ENCODE assay signal across 8 cellular contexts in genomic region chr2:17539993-17540812, GRCh38. TPM values are rescaled to one million over a fixed set of nuclear protein-coding genes. Genes with fewer than 3 reads are reported as not detected.
DNase-seq lines count a peak whose midpoint lies in the region; ATAC-seq and TF ChIP-seq lines count a peak whose summit lies in the region.

Gene VSNL1, plus strand, starts transcription at chr2:17540696. Its CDS starts 51,379 bp downstream, at chr2:17592075.

- H3K27ac Mint-ChIP-seq in natural killer cell treated with Interleukin-12 subunit alpha and Interleukin-12 subunit beta and Interleukin-15 and Interleukin-18, amount 100 ng/mL, for 72 hours: no peak within 1 kb of the TSS

- H3K36me3 ChIP-seq in left lung: no peaks in the 10 kb centered on the region
- no peaks in the 10 kb centered on the region for H3K36me3 ChIP-seq in subcutaneous abdominal adipose tissue (ENCODE audit: control insufficient read depth in 5 of 5, insufficient read depth in 5 of 5, low read length in 5 of 5)

- H3K4me3 Mint-ChIP-seq in natural killer cell treated with Interleukin-12 subunit alpha and Interleukin-12 subunit beta and Interleukin-15 and Interleukin-18, amount 100 ng/mL, for 72 hours: no peak within 1 kb of the TSS

- peak; percentile 83 for ATAC-seq in left lung
- no peak for ATAC-seq in HG02870 (IDR thresholded peaks at IDR 0.05; ENCODE audit: unreplicated experiment)
- ATAC-seq in HG02759 (IDR thresholded peaks at IDR 0.05; ENCODE audit: unreplicated experiment): no peak
- no peak for ATAC-seq in natural killer cell treated with Interleukin-12 subunit alpha and Interleukin-12 subunit beta and Interleukin-15 and Interleukin-18, amount 100 ng/mL, for 72 hours

- intact Hi-C loops in left lung (cut with DNase I): no loop called here

- H3K4me1 ChIP-seq in left lung (peaks cover 0 to 5% of the 10 kb centered on the region in 2 donors), subcutaneous abdominal adipose tissue (ENCODE audit: control insufficient read depth in 5 of 5, insufficient read depth in 5 of 5, low read length in 5 of 5) (peaks cover 0 to 36% (median 33%) of the 10 kb centered on the region in 5 donors)

- H3K9me3 ChIP-seq in left lung: no peaks in the 10 kb centered on the region
- no peaks in the 10 kb centered on the region for H3K9me3 ChIP-seq in subcutaneous abdominal adipose tissue (ENCODE audit: control insufficient read depth in 5 of 5, low read length in 5 of 5)

- peak within 1 kb of the TSS in 1 of 5 donors; percentile 31 for H3K9ac ChIP-seq in subcutaneous abdominal adipose tissue (ENCODE audit: low read length in 5 of 5)

- no peaks in the 10 kb centered on the region for H3K4me1 Mint-ChIP-seq in natural killer cell treated with Interleukin-12 subunit alpha and Interleukin-12 subunit beta and Interleukin-15 and Interleukin-18, amount 100 ng/mL, for 72 hours (ENCODE audit: low read depth in 2 of 2)

- H3K27me3 ChIP-seq in left lung (peaks cover 20 to 90% of the 10 kb centered on the region in 2 donors), subcutaneous abdominal adipose tissue (ENCODE audit: control insufficient read depth in 5 of 5, insufficient read depth in 4 of 5, low read length in 5 of 5) (peaks cover 9 to 33% (median 21%) of the 10 kb centered on the region in 5 donors)

- DNase-seq in GM12864 (ENCODE audit: low read depth) (no peak), NCI-H446 (lab: John Stamatoyannopoulos, UW) (peak; percentile 95 to 98), dedifferentiated amniotic fluid mesenchymal stem cell (ENCODE audit: extremely low spot score) (peak; percentile 90), left lung (peak; percentile 86)
- no peak for DNase-seq in natural killer cell treated with Interleukin-12 subunit alpha and Interleukin-12 subunit beta and Interleukin-15 and Interleukin-18, amount 100 ng/mL, for 72 hours (ENCODE audit: low spot score)

- H3K36me3 Mint-ChIP-seq in natural killer cell treated with Interleukin-12 subunit alpha and Interleukin-12 subunit beta and Interleukin-15 and Interleukin-18, amount 100 ng/mL, for 72 hours: peaks cover 14% of the 10 kb centered on the region

- H3K27me3 Mint-ChIP-seq in natural killer cell treated with Interleukin-12 subunit alpha and Interleukin-12 subunit beta and Interleukin-15 and Interleukin-18, amount 100 ng/mL, for 72 hours: peaks cover 37 to 56% of the 10 kb centered on the region in 2 donors

- peaks cover 4% of the 10 kb centered on the region for H3K9me3 Mint-ChIP-seq in natural killer cell treated with Interleukin-12 subunit alpha and Interleukin-12 subunit beta and Interleukin-15 and Interleukin-18, amount 100 ng/mL, for 72 hours

- H3K4me3 ChIP-seq in GM12864 (ENCODE audit: low read depth, low read length) (peak within 1 kb of the TSS; percentile 35), left lung (peak within 1 kb of the TSS; percentile 40), subcutaneous abdominal adipose tissue (ENCODE audit: low read depth in 1 of 5, low read length in 5 of 5) (peak within 1 kb of the TSS; percentile 54 to 82 (median 69))

- H3K27ac ChIP-seq in left lung (peak within 1 kb of the TSS; percentile 62 to 84), subcutaneous abdominal adipose tissue (ENCODE audit: low read depth, low read length) (no peak within 1 kb of the TSS)

- TF ChIP-seq CTCF in GM12864 (IDR thresholded peaks at IDR 0.05; ENCODE audit: low read depth, low read length, missing control alignments): no peak
- no peak for TF ChIP-seq CTCF in left lung (IDR thresholded peaks at IDR 0.05)

RNA-seq across cellular contexts. Expression of gene VSNL1, which starts in this region (rescaled TPM):
- 1 to 10 TPM; 1.6 to 3.1 TPM for total RNA-seq in left lung
- total RNA-seq in natural killer cell treated with Interleukin-12 subunit alpha and Interleukin-12 subunit beta and Interleukin-15 and Interleukin-18, amount 100 ng/mL, for 72 hours: not detected

Comparison
In these comparisons a context has a peak if more than half of its experiments do, and no peak if none do; other contexts are left out.
1. DNase-seq: peak in NCI-H446 (2 of 2), dedifferentiated amniotic fluid mesenchymal stem cell (single experiment) and left lung (2 of 2); none in GM12864 (single experiment) and natural killer cell treated with Interleukin-12 subunit alpha and Interleukin-12 subunit beta and Interleukin-15 and Interleukin-18, amount 100 ng/mL, for 72 hours (single experiment).
2. Peak in every context shown above with its lines, with median percentiles within 50 percentile points of each other: H3K4me3 ChIP-seq.